Comparison of ENCODE assay signal across 9 cellular contexts in the genomic region with DNA sequence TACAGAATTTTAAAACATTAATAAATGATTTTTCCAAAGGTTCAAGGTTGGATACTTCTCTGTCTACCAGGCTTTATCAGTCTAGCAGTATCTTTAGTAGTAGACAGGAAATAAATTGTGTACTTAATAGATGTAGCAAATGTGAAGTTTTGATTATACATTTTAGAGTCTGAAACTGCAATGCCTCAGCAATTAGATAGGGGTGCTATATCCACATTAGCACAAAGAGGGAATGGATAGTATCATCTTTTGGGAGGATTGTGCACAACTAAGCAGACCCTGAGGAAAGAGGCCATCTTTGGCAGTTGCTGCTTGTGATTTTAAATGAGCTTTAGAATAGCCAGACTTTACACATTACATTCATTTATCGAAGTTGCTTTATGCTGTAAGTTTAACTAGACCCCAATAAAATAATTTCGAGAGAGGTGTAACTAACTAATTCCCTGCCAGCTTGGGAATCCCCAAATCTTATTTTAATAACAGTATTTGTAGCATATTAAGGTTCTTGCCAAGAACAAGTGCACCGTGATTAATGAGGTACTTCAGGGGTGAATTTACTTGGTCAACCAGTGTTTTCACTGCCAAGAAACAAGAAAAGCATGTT. TPM values are rescaled to one million over a fixed set of nuclear protein-coding genes. Genes with fewer than 3 reads are reported as not detected.
DNase-seq lines count a peak whose midpoint lies in the region; ATAC-seq and TF ChIP-seq lines count a peak whose summit lies in the region.
"Had no signal": no experiment of that assay in that cellular context is flagged by ENCODE, and none has a peak within 500 bp of the region (broad histone marks: within the 10 kb centered on the region; RNA-seq: fewer than 3 reads in every experiment).

No MANE protein-coding gene starts in this region.

- intact Hi-C loops in CD4-positive, alpha-beta T cell (cut with DNase I, micrococcal nuclease) = loop anchor here in 1 of 2 experiments (10.0 kb wide), 1 partner anchor 210 kb away; no protein-coding TSS in a partner anchor

- WGBS in upper lobe of left lung, 2 donors = 79 to 80% methylated on average over 3 of the region's 3 CpGs

- H3K4me3 Mint-ChIP-seq in CD4-positive, alpha-beta T cell = peak overlapping the region; percentile 62

- peaks cover 24 to 36% (median 34%) of the 10 kb centered on the region in 4 donors for H3K4me1 ChIP-seq in upper lobe of left lung

- H3K36me3 Mint-ChIP-seq in CD4-positive, alpha-beta T cell (ENCODE audit: low read depth) = no peaks in the 10 kb centered on the region

- H3K36me3 ChIP-seq in upper lobe of left lung = no peaks in the 10 kb centered on the region

- POLR2A ChIA-PET in CD4-positive, alpha-beta T cell (lab: Charles Lee) = no interaction called here
- POLR2A ChIA-PET in HEK293T (lab: Yijun Ruan, JAX) = no interaction called here

- TF ChIP-seq CTCF in CD4-positive, alpha-beta T cell (IDR thresholded peaks at IDR 0.05) = peak; percentile 59
- TF ChIP-seq CTCF in fibroblast of villous mesenchyme (IDR thresholded peaks at IDR 0.05; ENCODE audit: insufficient read depth, low read depth, low read length) (peak; percentile 69), upper lobe of left lung (IDR thresholded peaks at IDR 0.05) (peak in 5 of 6 experiments; percentile 32 to 49 (median 41)), omental fat pad (IDR thresholded peaks at IDR 0.05) (no peak)

- TF ChIP-seq EP300 in upper lobe of left lung (IDR thresholded peaks at IDR 0.05) = no peak

- TF ChIP-seq POLR2A in upper lobe of left lung (IDR thresholded peaks at IDR 0.05) = no peak

- no peaks in the 10 kb centered on the region for H3K9me3 ChIP-seq in CD4-positive, alpha-beta T cell (ENCODE audit: control insufficient read depth, low read length)
- H3K9me3 ChIP-seq in upper lobe of left lung = no peaks in the 10 kb centered on the region

- CTCF ChIA-PET in CD4-positive, alpha-beta T cell (lab: Charles Lee) = no interaction called here
- CTCF ChIA-PET in HEK293T (lab: Yijun Ruan, JAX) = interaction anchor here (0.6 to 0.9 kb wide), 5 partner anchors 9 to 505 kb away, joined by 3 to 4 read pairs (median 3); no protein-coding TSS in a partner anchor

- no peak overlapping the region for H3K27ac Mint-ChIP-seq in CD4-positive, alpha-beta T cell
- H3K27ac Mint-ChIP-seq: immature natural killer cell had no signal

- no peaks in the 10 kb centered on the region for H3K9me3 Mint-ChIP-seq in CD4-positive, alpha-beta T cell

- H3K4me3 ChIP-seq in fibroblast of villous mesenchyme (ENCODE audit: low read depth, low read length) (no peak overlapping the region), upper lobe of left lung (no peak overlapping the region)

- no peak for DNase-seq in CD4-positive, alpha-beta T cell
- DNase-seq in HEK293T (ENCODE audit: extremely low spot score) (peak; percentile 46), SIG-M5 (lab: John Stamatoyannopoulos, UW) (peak; percentile 19), fibroblast of villous mesenchyme (ENCODE audit: low read depth) (no peak), upper lobe of left lung (no peak), omental fat pad (ENCODE audit: low spot score) (no peak), Ammon's horn (ENCODE audit: low spot score) (no peak)
- DNase-seq in activated CD8-positive, alpha-beta memory T cell treated with anti-CD3 and anti-CD28 coated beads, Interleukin-2, amount 50 U/mL, for 4 hours = no peak

- ATAC-seq in CD4-positive, alpha-beta T cell (ENCODE audit: poor library complexity) = no peak
- no peak for ATAC-seq in upper lobe of left lung (ENCODE audit: low FRiP score in 2 of 2)
- no peak for ATAC-seq in omental fat pad (ENCODE audit: low FRiP score)

- H3K27me3 ChIP-seq in CD4-positive, alpha-beta T cell (ENCODE audit: control insufficient read depth, insufficient read depth, low read length) = no peaks in the 10 kb centered on the region
- peaks cover 0 to 13% (median 1%) of the 10 kb centered on the region in 4 donors for H3K27me3 ChIP-seq in upper lobe of left lung

- H3K27me3 Mint-ChIP-seq in CD4-positive, alpha-beta T cell = peaks cover 21% of the 10 kb centered on the region

- peaks cover 34% of the 10 kb centered on the region for H3K4me1 Mint-ChIP-seq in CD4-positive, alpha-beta T cell (ENCODE audit: low read depth)

- H3K27ac ChIP-seq in CD4-positive, alpha-beta T cell (ENCODE audit: low read depth, low read length) = no peak overlapping the region
- H3K27ac ChIP-seq in upper lobe of left lung = no peak overlapping the region

TF ChIP-seq in HEK293T, 16 proteins besides CTCF, POLR2A, EP300 and RAD21:
- no peak for TF ChIP-seq SUZ12 (IDR thresholded peaks at IDR 0.05)
- no peak for TF ChIP-seq ARNT (IDR thresholded peaks at IDR 0.05)
- TF ChIP-seq, protein P1, sequence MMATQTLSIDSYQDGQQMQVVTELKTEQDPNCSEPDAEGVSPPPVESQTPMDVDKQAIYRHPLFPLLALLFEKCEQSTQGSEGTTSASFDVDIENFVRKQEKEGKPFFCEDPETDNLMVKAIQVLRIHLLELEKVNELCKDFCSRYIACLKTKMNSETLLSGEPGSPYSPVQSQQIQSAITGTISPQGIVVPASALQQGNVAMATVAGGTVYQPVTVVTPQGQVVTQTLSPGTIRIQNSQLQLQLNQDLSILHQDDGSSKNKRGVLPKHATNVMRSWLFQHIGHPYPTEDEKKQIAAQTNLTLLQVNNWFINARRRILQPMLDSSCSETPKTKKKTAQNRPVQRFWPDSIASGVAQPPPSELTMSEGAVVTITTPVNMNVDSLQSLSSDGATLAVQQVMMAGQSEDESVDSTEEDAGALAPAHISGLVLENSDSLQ (IDR thresholded peaks at IDR 0.05) = no peak
- no peak for TF ChIP-seq FOXK2 (IDR thresholded peaks at IDR 0.05)
- no peak for TF ChIP-seq FOXM1 (IDR thresholded peaks at IDR 0.05; ENCODE audit: borderline replicate concordance)
- no peak for TF ChIP-seq L3MBTL2 (conservative IDR thresholded peaks at IDR 0.05)

RNA-seq across cellular contexts. Expression of a gene that starts 2.8 kb away (rescaled TPM):
- 1 to 10 TPM; 2.1 to 2.5 TPM for total RNA-seq in CD4-positive, alpha-beta T cell
- total RNA-seq in fibroblast of villous mesenchyme = 0.86 and 0.97 TPM in 2 replicates
- 1 to 10 TPM in 1 of 6 donors, under 1 TPM in 5; 0.30 to 3.1 (median 0.32) TPM for total RNA-seq in upper lobe of left lung
- total RNA-seq in omental fat pad = under 1 TPM in 2 of 4 donors, not detected in 2; 0.16 to 0.24 TPM

Comparison
In these comparisons a context has a peak if more than half of its experiments do, and no peak if none do; other contexts are left out.
1. DNase-seq: peak in HEK293T (single experiment) and SIG-M5 (single experiment); none in CD4-positive, alpha-beta T cell (0 of 10), fibroblast of villous mesenchyme (single experiment), upper lobe of left lung (0 of 2), omental fat pad (single experiment), Ammon's horn (single experiment) and activated CD8-positive, alpha-beta memory T cell treated with anti-CD3 and anti-CD28 coated beads, Interleukin-2, amount 50 U/mL, for 4 hours (single experiment).
2. CTCF ChIP-seq: peak in CD4-positive, alpha-beta T cell (single experiment), fibroblast of villous mesenchyme (single experiment) and upper lobe of left lung (5 of 6); none in omental fat pad (0 of 3).